ENCODE assay signal across 1 cellular context in the genomic region with DNA sequence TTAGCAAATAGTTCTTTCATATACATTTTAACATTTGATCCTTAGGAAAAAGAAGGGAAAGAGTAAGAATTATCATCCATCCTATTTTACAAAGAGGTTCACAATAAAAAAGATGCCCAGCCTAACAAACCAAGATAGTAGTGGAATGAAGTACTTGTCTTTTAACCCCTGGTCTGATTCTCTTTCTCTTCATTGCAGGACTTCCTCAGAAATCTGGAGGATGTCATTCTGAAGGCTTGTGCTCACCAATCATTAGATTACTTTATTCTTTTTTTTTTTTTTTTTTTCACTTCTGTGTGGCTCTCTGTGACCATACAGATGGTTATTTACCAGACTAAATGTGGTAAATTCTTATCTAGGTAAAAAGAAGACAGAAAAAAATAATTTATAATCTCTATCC.
TF ChIP-seq lines count a peak whose summit lies in the region.

No MANE protein-coding gene starts in this region.

TF ChIP-seq in GM12878, 131 proteins besides CTCF, POLR2A, EP300 and RAD21 (continued from another document):
- TF ChIP-seq, protein P1, sequence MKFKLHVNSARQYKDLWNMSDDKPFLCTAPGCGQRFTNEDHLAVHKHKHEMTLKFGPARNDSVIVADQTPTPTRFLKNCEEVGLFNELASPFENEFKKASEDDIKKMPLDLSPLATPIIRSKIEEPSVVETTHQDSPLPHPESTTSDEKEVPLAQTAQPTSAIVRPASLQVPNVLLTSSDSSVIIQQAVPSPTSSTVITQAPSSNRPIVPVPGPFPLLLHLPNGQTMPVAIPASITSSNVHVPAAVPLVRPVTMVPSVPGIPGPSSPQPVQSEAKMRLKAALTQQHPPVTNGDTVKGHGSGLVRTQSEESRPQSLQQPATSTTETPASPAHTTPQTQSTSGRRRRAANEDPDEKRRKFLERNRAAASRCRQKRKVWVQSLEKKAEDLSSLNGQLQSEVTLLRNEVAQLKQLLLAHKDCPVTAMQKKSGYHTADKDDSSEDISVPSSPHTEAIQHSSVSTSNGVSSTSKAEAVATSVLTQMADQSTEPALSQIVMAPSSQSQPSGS (IDR thresholded peaks at IDR 0.05; ENCODE audit: low read length): no peak
- TF ChIP-seq BRCA1 (IDR thresholded peaks at IDR 0.05; ENCODE audit: low read depth, low read length) (no peak), CREM (IDR thresholded peaks at IDR 0.05; ENCODE audit: low read depth) (no peak), MEF2B (IDR thresholded peaks at IDR 0.05; ENCODE audit: partially characterized antibody, poor library complexity, severe bottlenecking) (no peak), TARDBP (IDR thresholded peaks at IDR 0.05; ENCODE audit: borderline replicate concordance) (no peak), KAT2A (conservative IDR thresholded peaks at IDR 0.05; ENCODE audit: control insufficient read depth, low read depth, low read length) (no peak), HCFC1 (IDR thresholded peaks at IDR 0.05; ENCODE audit: low read length) (no peak), ZNF592 (IDR thresholded peaks at IDR 0.05) (no peak), IRF5 (IDR thresholded peaks at IDR 0.05; ENCODE audit: borderline replicate concordance) (no peak), MXI1 (IDR thresholded peaks at IDR 0.05; ENCODE audit: low read depth, low read length) (no peak), BACH1 (IDR thresholded peaks at IDR 0.05; ENCODE audit: borderline replicate concordance) (no peak), E2F8 (IDR thresholded peaks at IDR 0.05; ENCODE audit: low read depth, partially characterized antibody) (no peak), NFIC (IDR thresholded peaks at IDR 0.05; ENCODE audit: low read depth, low read length) (no peak)
- TF ChIP-seq, protein P2, sequence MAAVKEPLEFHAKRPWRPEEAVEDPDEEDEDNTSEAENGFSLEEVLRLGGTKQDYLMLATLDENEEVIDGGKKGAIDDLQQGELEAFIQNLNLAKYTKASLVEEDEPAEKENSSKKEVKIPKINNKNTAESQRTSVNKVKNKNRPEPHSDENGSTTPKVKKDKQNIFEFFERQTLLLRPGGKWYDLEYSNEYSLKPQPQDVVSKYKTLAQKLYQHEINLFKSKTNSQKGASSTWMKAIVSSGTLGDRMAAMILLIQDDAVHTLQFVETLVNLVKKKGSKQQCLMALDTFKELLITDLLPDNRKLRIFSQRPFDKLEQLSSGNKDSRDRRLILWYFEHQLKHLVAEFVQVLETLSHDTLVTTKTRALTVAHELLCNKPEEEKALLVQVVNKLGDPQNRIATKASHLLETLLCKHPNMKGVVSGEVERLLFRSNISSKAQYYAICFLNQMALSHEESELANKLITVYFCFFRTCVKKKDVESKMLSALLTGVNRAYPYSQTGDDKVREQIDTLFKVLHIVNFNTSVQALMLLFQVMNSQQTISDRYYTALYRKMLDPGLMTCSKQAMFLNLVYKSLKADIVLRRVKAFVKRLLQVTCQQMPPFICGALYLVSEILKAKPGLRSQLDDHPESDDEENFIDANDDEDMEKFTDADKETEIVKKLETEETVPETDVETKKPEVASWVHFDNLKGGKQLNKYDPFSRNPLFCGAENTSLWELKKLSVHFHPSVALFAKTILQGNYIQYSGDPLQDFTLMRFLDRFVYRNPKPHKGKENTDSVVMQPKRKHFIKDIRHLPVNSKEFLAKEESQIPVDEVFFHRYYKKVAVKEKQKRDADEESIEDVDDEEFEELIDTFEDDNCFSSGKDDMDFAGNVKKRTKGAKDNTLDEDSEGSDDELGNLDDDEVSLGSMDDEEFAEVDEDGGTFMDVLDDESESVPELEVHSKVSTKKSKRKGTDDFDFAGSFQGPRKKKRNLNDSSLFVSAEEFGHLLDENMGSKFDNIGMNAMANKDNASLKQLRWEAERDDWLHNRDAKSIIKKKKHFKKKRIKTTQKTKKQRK (IDR thresholded peaks at IDR 0.05; ENCODE audit: low read depth, low read length): no peak
